In genomic region chrX:154762529-154763296, GRCh38 we compare ENCODE assay signal across 1 cellular context.
TF ChIP-seq lines count a peak whose summit lies in the region.

Gene DKC1 (plus strand): TSS chrX:154762864. CDS start chrX:154762966, 102 bp downstream.

TF ChIP-seq in HepG2, 621 proteins besides CTCF, POLR2A, EP300 and RAD21 (continued from another document and continues in another):
- TF ChIP-seq ZUFSP (CRISPR knock-in tag; IDR thresholded peaks at IDR 0.05; ENCODE audit: borderline replicate concordance), result no peak
- no peak for TF ChIP-seq ESRRA (CRISPR knock-in tag; IDR thresholded peaks at IDR 0.05; ENCODE audit: low read depth)
- peak; percentile 34; the same call in 1 of the 2 replicates for TF ChIP-seq ELK4 (CRISPR knock-in tag; IDR thresholded peaks at IDR 0.05; ENCODE audit: borderline replicate concordance)
- TF ChIP-seq RFX3 (CRISPR knock-in tag; IDR thresholded peaks at IDR 0.05), result no peak
- TF ChIP-seq HNF1A (IDR thresholded peaks at IDR 0.05; ENCODE audit: low read depth), result no peak
- TF ChIP-seq HNF1A (CRISPR knock-in tag; IDR thresholded peaks at IDR 0.05; ENCODE audit: borderline replicate concordance), result no peak
- TF ChIP-seq AGO1 (IDR thresholded peaks at IDR 0.05; ENCODE audit: low read depth, low read length, poor library complexity, severe bottlenecking), result no peak
- TF ChIP-seq ZNF777 (CRISPR knock-in tag; IDR thresholded peaks at IDR 0.05), result peak; percentile 51; the same call in 1 of the 2 replicates
- no peak for TF ChIP-seq ZNF275 (CRISPR knock-in tag; IDR thresholded peaks at IDR 0.05; ENCODE audit: borderline replicate concordance)
- TF ChIP-seq FOXC1 (CRISPR knock-in tag; IDR thresholded peaks at IDR 0.05; ENCODE audit: borderline replicate concordance), result peak; percentile 53; the same call in 1 of the 2 replicates
- no peak for TF ChIP-seq ZNF839 (CRISPR knock-in tag; IDR thresholded peaks at IDR 0.05; ENCODE audit: borderline replicate concordance)
- TF ChIP-seq MAZ (IDR thresholded peaks at IDR 0.05; ENCODE audit: borderline replicate concordance, low read depth, low read length), result 0 out of 2 replicates have a peak, but pooled peaks have one; percentile 17
- peak; percentile 37; the same call in 1 of the 2 replicates for TF ChIP-seq MAZ (CRISPR knock-in tag; IDR thresholded peaks at IDR 0.05; ENCODE audit: low read depth)
- TF ChIP-seq SATB2 (CRISPR knock-in tag; IDR thresholded peaks at IDR 0.05), result 0 out of 2 replicates have a peak, but pooled peaks have one; percentile 79
- no peak for TF ChIP-seq ZNF317 (CRISPR knock-in tag; IDR thresholded peaks at IDR 0.05)
- no peak for TF ChIP-seq NFIB (CRISPR knock-in tag; IDR thresholded peaks at IDR 0.05; ENCODE audit: borderline replicate concordance)
- TF ChIP-seq CCDC6 (CRISPR knock-in tag; IDR thresholded peaks at IDR 0.05), result peak; percentile 56; the same call in 1 of the 2 replicates
- TF ChIP-seq ELF3 (CRISPR knock-in tag; IDR thresholded peaks at IDR 0.05), result peak; percentile 48; the same call in 1 of the 2 replicates
- TF ChIP-seq ZNF580 (CRISPR knock-in tag; IDR thresholded peaks at IDR 0.05; ENCODE audit: borderline replicate concordance, low read depth), result no peak
- no peak for TF ChIP-seq ZNF326 (CRISPR knock-in tag; IDR thresholded peaks at IDR 0.05; ENCODE audit: borderline replicate concordance)
- TF ChIP-seq SP1 (IDR thresholded peaks at IDR 0.05), result no peak
- peak; percentile 72 for TF ChIP-seq SP1 (CRISPR knock-in tag; IDR thresholded peaks at IDR 0.05)
- TF ChIP-seq KLF11 (CRISPR knock-in tag; IDR thresholded peaks at IDR 0.05), result no peak
- TF ChIP-seq RXRB (CRISPR knock-in tag; IDR thresholded peaks at IDR 0.05; ENCODE audit: borderline replicate concordance), result no peak
- TF ChIP-seq ZNF615 (CRISPR knock-in tag; IDR thresholded peaks at IDR 0.05; ENCODE audit: borderline replicate concordance), result no peak
- peak; percentile 44 for TF ChIP-seq ERF (CRISPR knock-in tag; IDR thresholded peaks at IDR 0.05)
- TF ChIP-seq ZFX (CRISPR knock-in tag; IDR thresholded peaks at IDR 0.05; ENCODE audit: low read depth), result peak; percentile 85
- peak; percentile 57; the same call in 1 of the 2 replicates for TF ChIP-seq PHF20 (CRISPR knock-in tag; IDR thresholded peaks at IDR 0.05)
- TF ChIP-seq PHF5A (CRISPR knock-in tag; IDR thresholded peaks at IDR 0.05; ENCODE audit: low read depth, unreplicated experiment), result peak; percentile 16
- TF ChIP-seq ARNT (IDR thresholded peaks at IDR 0.05), result no peak
- TF ChIP-seq LCORL (IDR thresholded peaks at IDR 0.05), result no peak
- 0 out of 2 replicates have a peak, but pooled peaks have one; percentile 53 for TF ChIP-seq LCORL (CRISPR knock-in tag; IDR thresholded peaks at IDR 0.05)
- no peak for TF ChIP-seq GLI4 (CRISPR knock-in tag; IDR thresholded peaks at IDR 0.05; ENCODE audit: borderline replicate concordance)
- TF ChIP-seq SIN3A (IDR thresholded peaks at IDR 0.05; ENCODE audit: borderline replicate concordance, low read depth, low read length), result 0 out of 2 replicates have a peak, but pooled peaks have one; percentile 48
- TF ChIP-seq MTA1 (CRISPR knock-in tag; IDR thresholded peaks at IDR 0.05; ENCODE audit: borderline replicate concordance), result peak; percentile 24; the same call in 1 of the 2 replicates
- peak; percentile 90 for TF ChIP-seq MAX (IDR thresholded peaks at IDR 0.05)
- no peak for TF ChIP-seq ZNF343 (CRISPR knock-in tag; IDR thresholded peaks at IDR 0.05)
- peak; percentile 27 for TF ChIP-seq ZNF788 (CRISPR knock-in tag; IDR thresholded peaks at IDR 0.05; ENCODE audit: borderline replicate concordance)
- no peak for TF ChIP-seq ZSCAN5A (CRISPR knock-in tag; IDR thresholded peaks at IDR 0.05; ENCODE audit: borderline replicate concordance)
- 0 out of 2 replicates have a peak, but pooled peaks have one; percentile 16 for TF ChIP-seq KDM3A (CRISPR knock-in tag; IDR thresholded peaks at IDR 0.05; ENCODE audit: low read depth)
- peak; percentile 25; the same call in 1 of the 2 replicates for TF ChIP-seq BHLHE40 (IDR thresholded peaks at IDR 0.05; ENCODE audit: low read length)
- TF ChIP-seq ARID5B (CRISPR knock-in tag; IDR thresholded peaks at IDR 0.05), result no peak; the same call in 1 of the 2 replicates
- TF ChIP-seq CBX2 (IDR thresholded peaks at IDR 0.05; ENCODE audit: low read depth, low read length), result no peak
- no peak for TF ChIP-seq CBX2 (CRISPR knock-in tag; IDR thresholded peaks at IDR 0.05; ENCODE audit: low read depth)
- no peak for TF ChIP-seq PHF21A (CRISPR knock-in tag; IDR thresholded peaks at IDR 0.05)
- TF ChIP-seq CEBPB (IDR thresholded peaks at IDR 0.05; ENCODE audit: borderline replicate concordance, low read depth, low read length), result peak; percentile 93
- TF ChIP-seq HNRNPL (IDR thresholded peaks at IDR 0.05; ENCODE audit: low read depth, low read length), result 0 out of 2 replicates have a peak, but pooled peaks have one; percentile 25
- no peak for TF ChIP-seq ZNF576 (CRISPR knock-in tag; IDR thresholded peaks at IDR 0.05)
- peak; percentile 76 for TF ChIP-seq ZNF143 (CRISPR knock-in tag; IDR thresholded peaks at IDR 0.05)
- TF ChIP-seq ZFP37 (CRISPR knock-in tag; IDR thresholded peaks at IDR 0.05; ENCODE audit: borderline replicate concordance), result no peak
- no peak for TF ChIP-seq MIXL1 (CRISPR knock-in tag; IDR thresholded peaks at IDR 0.05)
- TF ChIP-seq NFKB2 (CRISPR knock-in tag; IDR thresholded peaks at IDR 0.05; ENCODE audit: borderline replicate concordance), result peak; percentile 21; the same call in 1 of the 2 replicates
- no peak for TF ChIP-seq ZBTB33 (CRISPR knock-in tag; IDR thresholded peaks at IDR 0.05)
